26 cellular contexts compared by ENCODE assay signal in the genomic region with DNA sequence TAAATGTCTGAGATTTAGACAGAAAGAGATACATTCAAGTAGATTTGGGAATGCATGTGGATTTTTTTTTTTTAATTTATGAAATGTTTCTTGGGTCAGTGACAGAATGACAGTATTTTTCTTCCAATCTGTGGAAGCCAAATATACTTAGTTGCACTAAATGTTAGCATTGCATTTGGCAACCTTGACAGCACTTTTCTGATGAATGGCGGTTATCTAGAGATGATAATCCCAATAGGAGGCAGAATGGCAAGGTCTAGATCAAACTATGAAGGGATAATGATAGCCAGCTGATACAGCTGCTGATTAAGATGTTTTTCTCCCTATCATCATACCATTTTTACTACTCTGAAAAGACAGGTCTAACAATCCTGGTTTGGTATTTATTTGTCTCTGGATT. TPM values are rescaled to one million over a fixed set of nuclear protein-coding genes. Genes with fewer than 3 reads are reported as not detected.
A peak's percentile ranks its signal among the peaks of the same experiment; 100 is the strongest.
DNase-seq lines count a peak whose midpoint lies in the region; ATAC-seq and TF ChIP-seq lines count a peak whose summit lies in the region.
"Had no signal": no experiment of that assay in that cellular context is flagged by ENCODE, and none has a peak within 500 bp of the region (broad histone marks: within the 10 kb centered on the region; RNA-seq: fewer than 3 reads in every experiment).

No MANE protein-coding gene starts in this region.

- peaks cover 3% of the 10 kb centered on the region; the same call in 1 of the 2 replicates for H4K20me1 ChIP-seq in DOHH2 (ENCODE audit: control insufficient read depth, insufficient read depth, low read depth, low read length)

- peak overlapping the region; percentile 57 for H3K27ac Mint-ChIP-seq in activated naive CD4-positive, alpha-beta T cell treated with anti-CD3 and anti-CD28 coated beads for 36 hours
- peak overlapping the region in 1 of 2 donors; percentile 72 for H3K27ac Mint-ChIP-seq in activated naive CD4-positive, alpha-beta T cell treated with anti-CD3 and anti-CD28 coated beads, Interleukin-2, amount 50 U/mL, for 72 hours
- H3K27ac Mint-ChIP-seq in activated T-helper 2 cell treated with anti-CD3 and anti-CD28 coated beads, Interferon-gamma antibody, Interleukin-2, Interleukin-4, amounts not matched to agents 10 μg/mL and 5 μg/mL and 100 μg/mL, durations not matched to agents 14 hours and 24 hours and 36 hours: peak overlapping the region; percentile 40
- H3K27ac Mint-ChIP-seq in naive thymus-derived CD8-positive, alpha-beta T cell: peak overlapping the region; percentile 34 to 92 (median 88)
- H3K27ac Mint-ChIP-seq: mesothelial cell of epicardium had no signal

- H3K4me3 Mint-ChIP-seq in activated naive CD4-positive, alpha-beta T cell treated with anti-CD3 and anti-CD28 coated beads for 36 hours: no peak overlapping the region
- no peak overlapping the region for H3K4me3 Mint-ChIP-seq in activated T-helper 2 cell treated with anti-CD3 and anti-CD28 coated beads, Interferon-gamma antibody, Interleukin-2, Interleukin-4, amounts not matched to agents 10 μg/mL and 5 μg/mL and 100 μg/mL, durations not matched to agents 14 hours and 24 hours and 36 hours (ENCODE audit: low read depth)
- peak overlapping the region in 2 of 10 donors; percentile 9 to 18 for H3K4me3 Mint-ChIP-seq in naive thymus-derived CD8-positive, alpha-beta T cell
- H3K4me3 Mint-ChIP-seq: mesothelial cell of epicardium had no signal

- H3K4me3 ChIP-seq in DOHH2 (ENCODE audit: low read length): no peak overlapping the region
- H3K4me3 ChIP-seq: heart right ventricle, Peyer's patch, upper lobe of left lung had no signal

- CTCF ChIA-PET in activated naive CD4-positive, alpha-beta T cell treated with anti-CD3 and anti-CD28 coated beads for 36 hours (lab: Charles Lee): interaction anchor here (0.7 kb wide), 1 partner anchor 15 kb away, joined by 3 read pairs; no protein-coding TSS in a partner anchor

- peaks cover 3% of the 10 kb centered on the region for H3K9me3 Mint-ChIP-seq in activated naive CD4-positive, alpha-beta T cell treated with anti-CD3 and anti-CD28 coated beads for 36 hours
- peaks cover 0 to 4% of the 10 kb centered on the region in 2 donors for H3K9me3 Mint-ChIP-seq in activated naive CD4-positive, alpha-beta T cell treated with anti-CD3 and anti-CD28 coated beads, Interleukin-2, amount 50 U/mL, for 72 hours
- peaks cover 10% of the 10 kb centered on the region for H3K9me3 Mint-ChIP-seq in activated T-helper 2 cell treated with anti-CD3 and anti-CD28 coated beads, Interferon-gamma antibody, Interleukin-2, Interleukin-4, amounts not matched to agents 10 μg/mL and 5 μg/mL and 100 μg/mL, durations not matched to agents 14 hours and 24 hours and 36 hours
- H3K9me3 Mint-ChIP-seq in naive thymus-derived CD8-positive, alpha-beta T cell: peaks cover 0 to 4% (median 0%) of the 10 kb centered on the region in 9 donors

- no peaks in the 10 kb centered on the region for H3K27me3 Mint-ChIP-seq in activated naive CD4-positive, alpha-beta T cell treated with anti-CD3 and anti-CD28 coated beads for 36 hours (ENCODE audit: low read depth)
- no peaks in the 10 kb centered on the region for H3K27me3 Mint-ChIP-seq in activated T-helper 2 cell treated with anti-CD3 and anti-CD28 coated beads, Interferon-gamma antibody, Interleukin-2, Interleukin-4, amounts not matched to agents 10 μg/mL and 5 μg/mL and 100 μg/mL, durations not matched to agents 14 hours and 24 hours and 36 hours (ENCODE audit: low read depth)
- no peaks in the 10 kb centered on the region for H3K27me3 Mint-ChIP-seq in naive thymus-derived CD8-positive, alpha-beta T cell

- peak overlapping the region; percentile 8; the same call in 1 of the 2 replicates for H3K27ac ChIP-seq in DOHH2 (ENCODE audit: low read depth, low read length)
- H3K27ac ChIP-seq: brain microvascular endothelial cell, Peyer's patch, upper lobe of left lung had no signal

- peaks cover 36% of the 10 kb centered on the region for H3K36me3 ChIP-seq in DOHH2 (ENCODE audit: control insufficient read depth, low read length)
- H3K36me3 ChIP-seq: brain microvascular endothelial cell, Peyer's patch, upper lobe of left lung had no signal

- DNase-seq in activated naive CD4-positive, alpha-beta T cell treated with anti-CD3 and anti-CD28 coated beads for 36 hours: no peak
- no peak for DNase-seq in activated naive CD4-positive, alpha-beta T cell treated with anti-CD3 and anti-CD28 coated beads, Interleukin-2, amount 50 U/mL, for 72 hours (ENCODE audit: low spot score in 2 of 2)
- no peak for DNase-seq in activated T-helper 2 cell treated with anti-CD3 and anti-CD28 coated beads, Interferon-gamma antibody, Interleukin-2, Interleukin-4, amounts not matched to agents 10 μg/mL and 5 μg/mL and 100 μg/mL, durations not matched to agents 14 hours and 24 hours and 36 hours (ENCODE audit: low spot score)
- no peak for DNase-seq in naive thymus-derived CD8-positive, alpha-beta T cell
- DNase-seq: activated CD4-positive, alpha-beta T cell treated with anti-CD3 and anti-CD28 coated beads for 48 hours; activated CD8-positive, alpha-beta memory T cell treated with anti-CD3 and anti-CD28 coated beads, Interleukin-2, amount 50 U/mL, for 4 hours; activated effector memory CD4-positive, alpha-beta T cell treated with Interleukin-2 at 50 U/mL for 16 hours; brain microvascular endothelial cell; Caco-2; DMS53; GOT3; heart right ventricle; NCI-H2107; NCI-H345; NCI-H69; Peyer's patch; SHP77; stimulated activated CD4-positive, alpha-beta T cell treated with anti-CD3 and anti-CD28 coated beads, Interleukin-15, amount 100 ng/mL, for 24 hours; stimulated activated CD4-positive, alpha-beta T cell treated with anti-CD3 and anti-CD28 coated beads, Interleukin-4, amount 100 ng/mL, for 4 hours; substantia nigra; upper lobe of left lung had no signal

- peaks cover 98% of the 10 kb centered on the region for H3K79me2 ChIP-seq in DOHH2 (ENCODE audit: control insufficient read depth, low read length)

- H3K4me1 Mint-ChIP-seq in activated naive CD4-positive, alpha-beta T cell treated with anti-CD3 and anti-CD28 coated beads for 36 hours (ENCODE audit: low read depth): peaks cover 66% of the 10 kb centered on the region
- peaks cover 64% of the 10 kb centered on the region for H3K4me1 Mint-ChIP-seq in activated T-helper 2 cell treated with anti-CD3 and anti-CD28 coated beads, Interferon-gamma antibody, Interleukin-2, Interleukin-4, amounts not matched to agents 10 μg/mL and 5 μg/mL and 100 μg/mL, durations not matched to agents 14 hours and 24 hours and 36 hours (ENCODE audit: low read depth)
- peaks cover 37 to 87% (median 76%) of the 10 kb centered on the region in 4 donors for H3K4me1 Mint-ChIP-seq in naive thymus-derived CD8-positive, alpha-beta T cell

- peak overlapping the region; percentile 20 for H3K4me2 ChIP-seq in DOHH2 (ENCODE audit: low read length)

- POLR2A ChIA-PET in naive thymus-derived CD8-positive, alpha-beta T cell (lab: Charles Lee): no interaction called here

- H3K27me3 ChIP-seq in DOHH2 (ENCODE audit: control insufficient read depth, low read length): no peaks in the 10 kb centered on the region
- H3K27me3 ChIP-seq: brain microvascular endothelial cell, heart right ventricle, Peyer's patch, upper lobe of left lung had no signal

- no peak for TF ChIP-seq CTCF in DOHH2 (IDR thresholded peaks at IDR 0.05; ENCODE audit: low read depth, low read length, poor library complexity, severe bottlenecking)

- peaks cover 25% of the 10 kb centered on the region for H3K36me3 Mint-ChIP-seq in activated naive CD4-positive, alpha-beta T cell treated with anti-CD3 and anti-CD28 coated beads for 36 hours (ENCODE audit: low read depth)
- peaks cover 6 to 59% of the 10 kb centered on the region in 2 donors for H3K36me3 Mint-ChIP-seq in activated naive CD4-positive, alpha-beta T cell treated with anti-CD3 and anti-CD28 coated beads, Interleukin-2, amount 50 U/mL, for 72 hours
- H3K36me3 Mint-ChIP-seq in activated T-helper 2 cell treated with anti-CD3 and anti-CD28 coated beads, Interferon-gamma antibody, Interleukin-2, Interleukin-4, amounts not matched to agents 10 μg/mL and 5 μg/mL and 100 μg/mL, durations not matched to agents 14 hours and 24 hours and 36 hours (ENCODE audit: low read depth): peaks cover 64% of the 10 kb centered on the region
- H3K36me3 Mint-ChIP-seq in naive thymus-derived CD8-positive, alpha-beta T cell: peaks cover 0 to 23% (median 8%) of the 10 kb centered on the region in 3 donors

- no peak for ATAC-seq in activated naive CD4-positive, alpha-beta T cell treated with anti-CD3 and anti-CD28 coated beads, Interleukin-2, amount 50 U/mL, for 72 hours
- no peak for ATAC-seq in naive thymus-derived CD8-positive, alpha-beta T cell
- ATAC-seq in GM19351 (IDR thresholded peaks at IDR 0.05; ENCODE audit: unreplicated experiment) (no peak), GM21515 (IDR thresholded peaks at IDR 0.05; ENCODE audit: unreplicated experiment) (no peak), GM19463 (IDR thresholded peaks at IDR 0.05; ENCODE audit: unreplicated experiment) (no peak)
- ATAC-seq: heart right ventricle had no signal

- no peaks in the 10 kb centered on the region for H3K9me3 ChIP-seq in DOHH2 (ENCODE audit: control insufficient read depth, insufficient read depth, low read length)
- H3K9me3 ChIP-seq: Caco-2, heart right ventricle, Peyer's patch, upper lobe of left lung had no signal

- H3K9me2 ChIP-seq in DOHH2 (replicated peaks; ENCODE audit: control insufficient read depth, low read length): no peaks in the 10 kb centered on the region

- intact Hi-C loops in activated naive CD4-positive, alpha-beta T cell treated with anti-CD3 and anti-CD28 coated beads for 36 hours (cut with micrococcal nuclease): no loop called here
- intact Hi-C loops in activated T-helper 2 cell treated with anti-CD3 and anti-CD28 coated beads, Interferon-gamma antibody, Interleukin-2, Interleukin-4, amounts not matched to agents 10 μg/mL and 5 μg/mL and 100 μg/mL, durations not matched to agents 14 hours and 24 hours and 36 hours (cut with micrococcal nuclease): loop anchor here (5.0 kb wide), 1 partner anchor 448 kb away; the partner anchor contains the start of gene FBXO11

- peaks cover 67% of the 10 kb centered on the region for H3K4me1 ChIP-seq in DOHH2 (ENCODE audit: control insufficient read depth, low read length)

- H3F3A ChIP-seq in DOHH2 (ENCODE audit: control insufficient read depth, insufficient read depth): peaks cover 20% of the 10 kb centered on the region

RNA-seq across cellular contexts. Expression of gene FOXN2, which starts 41.0 kb away (rescaled TPM):
- 10 to 100 TPM; 38.9 to 39.5 TPM for total RNA-seq in activated naive CD4-positive, alpha-beta T cell treated with anti-CD3 and anti-CD28 coated beads for 36 hours
- 10 to 100 TPM; 40.4 to 43.8 TPM for total RNA-seq in activated naive CD4-positive, alpha-beta T cell treated with anti-CD3 and anti-CD28 coated beads, Interleukin-2, amount 50 U/mL, for 72 hours
- 42.5 and 43.7 TPM in 2 replicates for total RNA-seq in activated T-helper 2 cell treated with anti-CD3 and anti-CD28 coated beads, Interferon-gamma antibody, Interleukin-2, Interleukin-4, amounts not matched to agents 10 μg/mL and 5 μg/mL and 100 μg/mL, durations not matched to agents 14 hours and 24 hours and 36 hours
- 10 to 100 TPM; 46.5 to 51.9 TPM for total RNA-seq in naive thymus-derived CD8-positive, alpha-beta T cell
- 10 to 100 TPM; 29.3 to 38.1 (median 31.5) TPM for polyA plus RNA-seq in naive thymus-derived CD8-positive, alpha-beta T cell
